ENCODE assay signal across 8 cellular contexts in genomic region chr2:154455871-154456270, GRCh38.
A peak's percentile ranks its signal among the peaks of the same experiment; 100 is the strongest.
DNase-seq lines count a peak whose midpoint lies in the region; ATAC-seq and TF ChIP-seq lines count a peak whose summit lies in the region.
"Had no signal": no experiment of that assay in that cellular context is flagged by ENCODE, and none has a peak within 500 bp of the region (broad histone marks: within the 10 kb centered on the region; RNA-seq: fewer than 3 reads in every experiment).

No MANE protein-coding gene starts in this region.

- H3K27me3 ChIP-seq in GM23248 (replicated peaks; ENCODE audit: insufficient read depth) (no peaks in the 10 kb centered on the region), esophagus muscularis mucosa (no peaks in the 10 kb centered on the region), sigmoid colon (no peaks in the 10 kb centered on the region)

- H3K9me2 ChIP-seq in GM23248 (ENCODE audit: insufficient read depth) = no peaks in the 10 kb centered on the region

- intact Hi-C loops in esophagus muscularis mucosa (cut with DNase I) = no loop called here
- intact Hi-C loops in sigmoid colon (cut with DNase I) = no loop called here

- no peaks in the 10 kb centered on the region for H3K36me3 ChIP-seq in GM23248 (ENCODE audit: low read depth)
- H3K36me3 ChIP-seq in esophagus muscularis mucosa = no peaks in the 10 kb centered on the region
- no peaks in the 10 kb centered on the region for H3K36me3 ChIP-seq in sigmoid colon

- H3K4me1 ChIP-seq in GM23248 (ENCODE audit: insufficient read depth) (peaks cover 14% of the 10 kb centered on the region), esophagus muscularis mucosa (peaks cover 0 to 6% (median 1%) of the 10 kb centered on the region in 4 donors), sigmoid colon (no peaks in the 10 kb centered on the region)

- H4K20me1 ChIP-seq in GM23248 (ENCODE audit: insufficient read depth) = no peaks in the 10 kb centered on the region

- no peaks in the 10 kb centered on the region for H3K79me2 ChIP-seq in GM23248 (ENCODE audit: insufficient read depth)

- no peak for TF ChIP-seq POLR2A in esophagus muscularis mucosa (IDR thresholded peaks at IDR 0.05; ENCODE audit: low read depth)
- no peak for TF ChIP-seq POLR2A in sigmoid colon (IDR thresholded peaks at IDR 0.05)

- H3K27ac ChIP-seq in GM23248 (no peak overlapping the region), esophagus muscularis mucosa (replicated peaks in 1 of 4) (no peak overlapping the region), sigmoid colon (no peak overlapping the region)

- ATAC-seq in HG02678 (IDR thresholded peaks at IDR 0.05; ENCODE audit: unreplicated experiment) = no peak
- ATAC-seq: activated T-cell treated with anti-CD3 and anti-CD28 coated beads, Interleukin-2, amount 50 U/mL, for 4 hours had no signal

- peak overlapping the region; percentile 81 for H3K4me3 ChIP-seq in GM23248
- peak overlapping the region; percentile 31 to 38 (median 35) for H3K4me3 ChIP-seq in esophagus muscularis mucosa
- H3K4me3 ChIP-seq in sigmoid colon = peak overlapping the region in 3 of 4 donors; percentile 23 to 42 (median 33)

- H3K4me2 ChIP-seq in GM23248 (ENCODE audit: unreplicated experiment) = peak overlapping the region; percentile 89

- WGBS in GM23248 (ENCODE audit: low coverage in 1 of 2, low lambda C conversion rate in 2 of 2, missing lambda C conversion rate in 2 of 2), 2 experiments = 18 to 29% methylated on average over 2 of the region's 2 CpGs
- 43% methylated on average over 2 of the region's 2 CpGs for WGBS in esophagus muscularis mucosa
- WGBS in sigmoid colon, 2 donors = 47 to 71% methylated on average over 2 of the region's 2 CpGs

- peak overlapping the region; percentile 58 for H3K9ac ChIP-seq in GM23248

- H3F3A ChIP-seq in GM23248 (ENCODE audit: insufficient read depth) = no peaks in the 10 kb centered on the region

- peak overlapping the region; percentile 86 for H2AFZ ChIP-seq in GM23248

- TF ChIP-seq CTCF in esophagus muscularis mucosa (IDR thresholded peaks at IDR 0.05) (no peak), sigmoid colon (IDR thresholded peaks at IDR 0.05) (no peak)

- in situ Hi-C loops in GM23248 (cut with MboI) = no loop called here

- H3K9me3 ChIP-seq in GM23248 (ENCODE audit: low read depth) = no peaks in the 10 kb centered on the region
- no peaks in the 10 kb centered on the region for H3K9me3 ChIP-seq in esophagus muscularis mucosa
- no peaks in the 10 kb centered on the region for H3K9me3 ChIP-seq in sigmoid colon

- DNase-seq in GM23248 (peak; percentile 54), OCI-M1 (lab: John Stamatoyannopoulos, UW) (peak; percentile 73), esophagus muscularis mucosa (ENCODE audit: extremely low spot score) (no peak), sigmoid colon (no peak), SHP77 (lab: John Stamatoyannopoulos, UW) (no peak), DMS53 treated with DMSO at 0.1 percent for 48 hours (lab: John Stamatoyannopoulos, UW; ENCODE audit: unreplicated experiment) (no peak)
- DNase-seq: activated T-cell treated with anti-CD3 and anti-CD28 coated beads, Interleukin-2, amount 50 U/mL, for 4 hours had no signal

- TF ChIP-seq EP300 in esophagus muscularis mucosa (IDR thresholded peaks at IDR 0.05) (no peak), sigmoid colon (IDR thresholded peaks at IDR 0.05) (no peak)

Comparison
In these comparisons a context has a peak if more than half of its experiments do, and no peak if none do; other contexts are left out.
1. DNase-seq: peak in GM23248 (single experiment) and OCI-M1 (single experiment); none in esophagus muscularis mucosa (single experiment), sigmoid colon (single experiment), SHP77 (0 of 2) and DMS53 treated with DMSO at 0.1 percent for 48 hours (single experiment).
2. Peak in every context shown above with its lines, with median percentiles within 50 percentile points of each other: H3K4me3 ChIP-seq.